ENCODE assay signal across 1 cellular context in the genomic region with DNA sequence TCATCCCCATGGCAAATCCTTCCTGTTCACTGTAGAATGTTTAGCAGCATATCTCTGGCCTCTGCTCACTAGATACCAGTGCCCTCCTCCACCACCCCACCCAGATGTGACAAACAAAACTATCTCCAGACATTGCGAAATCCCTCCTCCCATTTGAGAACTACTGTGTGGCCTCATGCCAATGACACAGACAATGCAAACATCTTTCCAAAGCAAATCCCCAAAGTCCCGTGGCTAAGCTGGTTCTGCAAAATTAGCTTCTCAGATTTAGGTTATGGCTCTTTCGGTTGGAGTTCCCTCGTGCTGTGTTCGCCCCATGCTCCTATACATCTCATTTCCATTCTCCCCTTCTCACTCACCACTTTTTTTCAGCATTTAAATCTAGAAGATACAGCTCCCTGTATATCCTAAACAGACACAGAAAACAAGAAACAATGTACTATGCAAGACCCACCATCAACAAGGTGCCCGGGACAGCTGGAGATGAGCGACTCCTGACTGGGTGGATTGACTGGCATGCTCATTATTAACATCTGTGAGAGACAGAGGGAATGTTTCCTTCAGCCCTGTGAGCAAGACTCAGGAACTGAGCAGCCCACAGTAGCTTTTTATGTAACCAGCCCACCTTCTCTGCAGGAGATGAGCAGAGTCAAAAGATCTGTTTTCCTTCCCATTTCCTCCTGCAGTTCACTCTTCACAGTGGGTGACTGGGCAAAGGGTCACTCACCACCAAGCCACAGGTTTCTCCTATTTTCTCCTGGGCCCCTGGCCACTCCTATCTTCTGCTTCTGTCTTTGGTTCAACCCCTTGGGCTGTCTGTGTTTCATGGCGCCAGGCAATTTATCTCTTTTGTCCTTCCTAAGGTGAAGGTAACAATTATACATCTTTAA.
A peak's percentile ranks its signal among the peaks of the same experiment; 100 is the strongest.
TF ChIP-seq lines count a peak whose summit lies in the region.

No MANE protein-coding gene starts in this region.

TF ChIP-seq in HepG2, 621 proteins besides CTCF, POLR2A, EP300 and RAD21 (continued from another document and continues in another):
- no peak for TF ChIP-seq KLF15 (CRISPR knock-in tag; IDR thresholded peaks at IDR 0.05; ENCODE audit: borderline replicate concordance)
- TF ChIP-seq ZNF207 (IDR thresholded peaks at IDR 0.05; ENCODE audit: borderline replicate concordance), result no peak
- TF ChIP-seq, protein P1, sequence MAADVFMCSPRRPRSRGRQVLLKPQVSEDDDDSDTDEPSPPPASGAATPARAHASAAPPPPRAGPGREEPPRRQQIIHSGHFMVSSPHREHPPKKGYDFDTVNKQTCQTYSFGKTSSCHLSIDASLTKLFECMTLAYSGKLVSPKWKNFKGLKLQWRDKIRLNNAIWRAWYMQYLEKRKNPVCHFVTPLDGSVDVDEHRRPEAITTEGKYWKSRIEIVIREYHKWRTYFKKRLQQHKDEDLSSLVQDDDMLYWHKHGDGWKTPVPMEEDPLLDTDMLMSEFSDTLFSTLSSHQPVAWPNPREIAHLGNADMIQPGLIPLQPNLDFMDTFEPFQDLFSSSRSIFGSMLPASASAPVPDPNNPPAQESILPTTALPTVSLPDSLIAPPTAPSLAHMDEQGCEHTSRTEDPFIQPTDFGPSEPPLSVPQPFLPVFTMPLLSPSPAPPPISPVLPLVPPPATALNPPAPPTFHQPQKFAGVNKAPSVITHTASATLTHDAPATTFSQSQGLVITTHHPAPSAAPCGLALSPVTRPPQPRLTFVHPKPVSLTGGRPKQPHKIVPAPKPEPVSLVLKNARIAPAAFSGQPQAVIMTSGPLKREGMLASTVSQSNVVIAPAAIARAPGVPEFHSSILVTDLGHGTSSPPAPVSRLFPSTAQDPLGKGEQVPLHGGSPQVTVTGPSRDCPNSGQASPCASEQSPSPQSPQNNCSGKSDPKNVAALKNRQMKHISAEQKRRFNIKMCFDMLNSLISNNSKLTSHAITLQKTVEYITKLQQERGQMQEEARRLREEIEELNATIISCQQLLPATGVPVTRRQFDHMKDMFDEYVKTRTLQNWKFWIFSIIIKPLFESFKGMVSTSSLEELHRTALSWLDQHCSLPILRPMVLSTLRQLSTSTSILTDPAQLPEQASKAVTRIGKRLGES (CRISPR knock-in tag; IDR thresholded peaks at IDR 0.05; ENCODE audit: borderline replicate concordance), result no peak
- TF ChIP-seq, protein P2, sequence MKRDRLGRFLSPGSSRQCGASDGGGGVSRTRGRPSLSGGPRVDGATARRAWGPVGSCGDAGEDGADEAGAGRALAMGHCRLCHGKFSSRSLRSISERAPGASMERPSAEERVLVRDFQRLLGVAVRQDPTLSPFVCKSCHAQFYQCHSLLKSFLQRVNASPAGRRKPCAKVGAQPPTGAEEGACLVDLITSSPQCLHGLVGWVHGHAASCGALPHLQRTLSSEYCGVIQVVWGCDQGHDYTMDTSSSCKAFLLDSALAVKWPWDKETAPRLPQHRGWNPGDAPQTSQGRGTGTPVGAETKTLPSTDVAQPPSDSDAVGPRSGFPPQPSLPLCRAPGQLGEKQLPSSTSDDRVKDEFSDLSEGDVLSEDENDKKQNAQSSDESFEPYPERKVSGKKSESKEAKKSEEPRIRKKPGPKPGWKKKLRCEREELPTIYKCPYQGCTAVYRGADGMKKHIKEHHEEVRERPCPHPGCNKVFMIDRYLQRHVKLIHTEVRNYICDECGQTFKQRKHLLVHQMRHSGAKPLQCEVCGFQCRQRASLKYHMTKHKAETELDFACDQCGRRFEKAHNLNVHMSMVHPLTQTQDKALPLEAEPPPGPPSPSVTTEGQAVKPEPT (CRISPR knock-in tag; IDR thresholded peaks at IDR 0.05; ENCODE audit: low read depth), result no peak
- no peak for TF ChIP-seq ZNF570 (CRISPR knock-in tag; IDR thresholded peaks at IDR 0.05; ENCODE audit: borderline replicate concordance)
- TF ChIP-seq, protein P3, sequence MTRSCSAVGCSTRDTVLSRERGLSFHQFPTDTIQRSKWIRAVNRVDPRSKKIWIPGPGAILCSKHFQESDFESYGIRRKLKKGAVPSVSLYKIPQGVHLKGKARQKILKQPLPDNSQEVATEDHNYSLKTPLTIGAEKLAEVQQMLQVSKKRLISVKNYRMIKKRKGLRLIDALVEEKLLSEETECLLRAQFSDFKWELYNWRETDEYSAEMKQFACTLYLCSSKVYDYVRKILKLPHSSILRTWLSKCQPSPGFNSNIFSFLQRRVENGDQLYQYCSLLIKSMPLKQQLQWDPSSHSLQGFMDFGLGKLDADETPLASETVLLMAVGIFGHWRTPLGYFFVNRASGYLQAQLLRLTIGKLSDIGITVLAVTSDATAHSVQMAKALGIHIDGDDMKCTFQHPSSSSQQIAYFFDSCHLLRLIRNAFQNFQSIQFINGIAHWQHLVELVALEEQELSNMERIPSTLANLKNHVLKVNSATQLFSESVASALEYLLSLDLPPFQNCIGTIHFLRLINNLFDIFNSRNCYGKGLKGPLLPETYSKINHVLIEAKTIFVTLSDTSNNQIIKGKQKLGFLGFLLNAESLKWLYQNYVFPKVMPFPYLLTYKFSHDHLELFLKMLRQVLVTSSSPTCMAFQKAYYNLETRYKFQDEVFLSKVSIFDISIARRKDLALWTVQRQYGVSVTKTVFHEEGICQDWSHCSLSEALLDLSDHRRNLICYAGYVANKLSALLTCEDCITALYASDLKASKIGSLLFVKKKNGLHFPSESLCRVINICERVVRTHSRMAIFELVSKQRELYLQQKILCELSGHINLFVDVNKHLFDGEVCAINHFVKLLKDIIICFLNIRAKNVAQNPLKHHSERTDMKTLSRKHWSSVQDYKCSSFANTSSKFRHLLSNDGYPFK (CRISPR knock-in tag; IDR thresholded peaks at IDR 0.05; ENCODE audit: borderline replicate concordance), result no peak
- TF ChIP-seq, protein P4, sequence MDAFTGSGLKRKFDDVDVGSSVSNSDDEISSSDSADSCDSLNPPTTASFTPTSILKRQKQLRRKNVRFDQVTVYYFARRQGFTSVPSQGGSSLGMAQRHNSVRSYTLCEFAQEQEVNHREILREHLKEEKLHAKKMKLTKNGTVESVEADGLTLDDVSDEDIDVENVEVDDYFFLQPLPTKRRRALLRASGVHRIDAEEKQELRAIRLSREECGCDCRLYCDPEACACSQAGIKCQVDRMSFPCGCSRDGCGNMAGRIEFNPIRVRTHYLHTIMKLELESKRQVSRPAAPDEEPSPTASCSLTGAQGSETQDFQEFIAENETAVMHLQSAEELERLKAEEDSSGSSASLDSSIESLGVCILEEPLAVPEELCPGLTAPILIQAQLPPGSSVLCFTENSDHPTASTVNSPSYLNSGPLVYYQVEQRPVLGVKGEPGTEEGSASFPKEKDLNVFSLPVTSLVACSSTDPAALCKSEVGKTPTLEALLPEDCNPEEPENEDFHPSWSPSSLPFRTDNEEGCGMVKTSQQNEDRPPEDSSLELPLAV (CRISPR knock-in tag; conservative IDR thresholded peaks at IDR 0.05; ENCODE audit: low read depth), result no peak
- TF ChIP-seq SAP130 (CRISPR knock-in tag; IDR thresholded peaks at IDR 0.05; ENCODE audit: low read depth), result peak; percentile 77
- TF ChIP-seq, protein P5, sequence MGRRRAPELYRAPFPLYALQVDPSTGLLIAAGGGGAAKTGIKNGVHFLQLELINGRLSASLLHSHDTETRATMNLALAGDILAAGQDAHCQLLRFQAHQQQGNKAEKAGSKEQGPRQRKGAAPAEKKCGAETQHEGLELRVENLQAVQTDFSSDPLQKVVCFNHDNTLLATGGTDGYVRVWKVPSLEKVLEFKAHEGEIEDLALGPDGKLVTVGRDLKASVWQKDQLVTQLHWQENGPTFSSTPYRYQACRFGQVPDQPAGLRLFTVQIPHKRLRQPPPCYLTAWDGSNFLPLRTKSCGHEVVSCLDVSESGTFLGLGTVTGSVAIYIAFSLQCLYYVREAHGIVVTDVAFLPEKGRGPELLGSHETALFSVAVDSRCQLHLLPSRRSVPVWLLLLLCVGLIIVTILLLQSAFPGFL (CRISPR knock-in tag; IDR thresholded peaks at IDR 0.05), result no peak
- no peak for TF ChIP-seq GPN1 (CRISPR knock-in tag; IDR thresholded peaks at IDR 0.05; ENCODE audit: borderline replicate concordance)
- TF ChIP-seq ZNF234 (CRISPR knock-in tag; conservative IDR thresholded peaks at IDR 0.05), result no peak
- TF ChIP-seq, protein P6, sequence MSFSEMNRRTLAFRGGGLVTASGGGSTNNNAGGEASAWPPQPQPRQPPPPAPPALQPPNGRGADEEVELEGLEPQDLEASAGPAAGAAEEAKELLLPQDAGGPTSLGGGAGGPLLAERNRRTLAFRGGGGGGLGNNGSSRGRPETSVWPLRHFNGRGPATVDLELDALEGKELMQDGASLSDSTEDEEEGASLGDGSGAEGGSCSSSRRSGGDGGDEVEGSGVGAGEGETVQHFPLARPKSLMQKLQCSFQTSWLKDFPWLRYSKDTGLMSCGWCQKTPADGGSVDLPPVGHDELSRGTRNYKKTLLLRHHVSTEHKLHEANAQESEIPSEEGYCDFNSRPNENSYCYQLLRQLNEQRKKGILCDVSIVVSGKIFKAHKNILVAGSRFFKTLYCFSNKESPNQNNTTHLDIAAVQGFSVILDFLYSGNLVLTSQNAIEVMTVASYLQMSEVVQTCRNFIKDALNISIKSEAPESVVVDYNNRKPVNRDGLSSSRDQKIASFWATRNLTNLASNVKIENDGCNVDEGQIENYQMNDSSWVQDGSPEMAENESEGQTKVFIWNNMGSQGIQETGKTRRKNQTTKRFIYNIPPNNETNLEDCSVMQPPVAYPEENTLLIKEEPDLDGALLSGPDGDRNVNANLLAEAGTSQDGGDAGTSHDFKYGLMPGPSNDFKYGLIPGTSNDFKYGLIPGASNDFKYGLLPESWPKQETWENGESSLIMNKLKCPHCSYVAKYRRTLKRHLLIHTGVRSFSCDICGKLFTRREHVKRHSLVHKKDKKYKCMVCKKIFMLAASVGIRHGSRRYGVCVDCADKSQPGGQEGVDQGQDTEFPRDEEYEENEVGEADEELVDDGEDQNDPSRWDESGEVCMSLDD (CRISPR knock-in tag; IDR thresholded peaks at IDR 0.05; ENCODE audit: borderline replicate concordance), result no peak
- TF ChIP-seq ZSCAN20 (CRISPR knock-in tag; IDR thresholded peaks at IDR 0.05; ENCODE audit: borderline replicate concordance), result no peak
- TF ChIP-seq NFE2L1 (CRISPR knock-in tag; IDR thresholded peaks at IDR 0.05; ENCODE audit: borderline replicate concordance), result no peak
- TF ChIP-seq ZNF616 (CRISPR knock-in tag; IDR thresholded peaks at IDR 0.05; ENCODE audit: low read depth), result no peak
- TF ChIP-seq ZNF501 (CRISPR knock-in tag; IDR thresholded peaks at IDR 0.05), result no peak
- no peak for TF ChIP-seq MED8 (CRISPR knock-in tag; IDR thresholded peaks at IDR 0.05; ENCODE audit: insufficient replicate concordance)
- TF ChIP-seq, protein P7, sequence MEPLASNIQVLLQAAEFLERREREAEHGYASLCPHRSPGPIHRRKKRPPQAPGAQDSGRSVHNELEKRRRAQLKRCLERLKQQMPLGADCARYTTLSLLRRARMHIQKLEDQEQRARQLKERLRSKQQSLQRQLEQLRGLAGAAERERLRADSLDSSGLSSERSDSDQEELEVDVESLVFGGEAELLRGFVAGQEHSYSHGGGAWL (CRISPR knock-in tag; IDR thresholded peaks at IDR 0.05), result 0 out of 2 replicates have a peak, but pooled peaks have one; percentile 58
- TF ChIP-seq HCFC1 (IDR thresholded peaks at IDR 0.05; ENCODE audit: low read depth, low read length), result no peak
- 0 out of 2 replicates have a peak, but pooled peaks have one; percentile 25 for TF ChIP-seq ZSCAN21 (CRISPR knock-in tag; IDR thresholded peaks at IDR 0.05; ENCODE audit: borderline replicate concordance)
- TF ChIP-seq ZFP62 (CRISPR knock-in tag; IDR thresholded peaks at IDR 0.05), result no peak
- TF ChIP-seq ZNF530 (CRISPR knock-in tag; IDR thresholded peaks at IDR 0.05; ENCODE audit: low read depth), result no peak
- no peak for TF ChIP-seq ZNF562 (CRISPR knock-in tag; IDR thresholded peaks at IDR 0.05; ENCODE audit: borderline replicate concordance)
- TF ChIP-seq HNRNPL (IDR thresholded peaks at IDR 0.05; ENCODE audit: low read depth, low read length), result no peak
- TF ChIP-seq NR2F1 (CRISPR knock-in tag; IDR thresholded peaks at IDR 0.05), result no peak; a peak in 1 of 4 replicates
- TF ChIP-seq, protein P8, sequence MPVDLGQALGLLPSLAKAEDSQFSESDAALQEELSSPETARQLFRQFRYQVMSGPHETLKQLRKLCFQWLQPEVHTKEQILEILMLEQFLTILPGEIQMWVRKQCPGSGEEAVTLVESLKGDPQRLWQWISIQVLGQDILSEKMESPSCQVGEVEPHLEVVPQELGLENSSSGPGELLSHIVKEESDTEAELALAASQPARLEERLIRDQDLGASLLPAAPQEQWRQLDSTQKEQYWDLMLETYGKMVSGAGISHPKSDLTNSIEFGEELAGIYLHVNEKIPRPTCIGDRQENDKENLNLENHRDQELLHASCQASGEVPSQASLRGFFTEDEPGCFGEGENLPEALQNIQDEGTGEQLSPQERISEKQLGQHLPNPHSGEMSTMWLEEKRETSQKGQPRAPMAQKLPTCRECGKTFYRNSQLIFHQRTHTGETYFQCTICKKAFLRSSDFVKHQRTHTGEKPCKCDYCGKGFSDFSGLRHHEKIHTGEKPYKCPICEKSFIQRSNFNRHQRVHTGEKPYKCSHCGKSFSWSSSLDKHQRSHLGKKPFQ (CRISPR knock-in tag; IDR thresholded peaks at IDR 0.05; ENCODE audit: insufficient replicate concordance), result no peak
- no peak for TF ChIP-seq NFYC (CRISPR knock-in tag; IDR thresholded peaks at IDR 0.05)
- peak; percentile 55; the same call in 1 of the 2 replicates for TF ChIP-seq NR2C2 (CRISPR knock-in tag; IDR thresholded peaks at IDR 0.05; ENCODE audit: borderline replicate concordance)
- no peak for TF ChIP-seq HNRNPLL (IDR thresholded peaks at IDR 0.05; ENCODE audit: low read depth, low read length, poor library complexity, severe bottlenecking)
- no peak for TF ChIP-seq FOXP1 (IDR thresholded peaks at IDR 0.05)
- TF ChIP-seq FOXP1 (CRISPR knock-in tag; IDR thresholded peaks at IDR 0.05), result peak; percentile 89
- TF ChIP-seq SOX5 (CRISPR knock-in tag; IDR thresholded peaks at IDR 0.05; ENCODE audit: borderline replicate concordance), result peak; percentile 95
- TF ChIP-seq, protein P9, sequence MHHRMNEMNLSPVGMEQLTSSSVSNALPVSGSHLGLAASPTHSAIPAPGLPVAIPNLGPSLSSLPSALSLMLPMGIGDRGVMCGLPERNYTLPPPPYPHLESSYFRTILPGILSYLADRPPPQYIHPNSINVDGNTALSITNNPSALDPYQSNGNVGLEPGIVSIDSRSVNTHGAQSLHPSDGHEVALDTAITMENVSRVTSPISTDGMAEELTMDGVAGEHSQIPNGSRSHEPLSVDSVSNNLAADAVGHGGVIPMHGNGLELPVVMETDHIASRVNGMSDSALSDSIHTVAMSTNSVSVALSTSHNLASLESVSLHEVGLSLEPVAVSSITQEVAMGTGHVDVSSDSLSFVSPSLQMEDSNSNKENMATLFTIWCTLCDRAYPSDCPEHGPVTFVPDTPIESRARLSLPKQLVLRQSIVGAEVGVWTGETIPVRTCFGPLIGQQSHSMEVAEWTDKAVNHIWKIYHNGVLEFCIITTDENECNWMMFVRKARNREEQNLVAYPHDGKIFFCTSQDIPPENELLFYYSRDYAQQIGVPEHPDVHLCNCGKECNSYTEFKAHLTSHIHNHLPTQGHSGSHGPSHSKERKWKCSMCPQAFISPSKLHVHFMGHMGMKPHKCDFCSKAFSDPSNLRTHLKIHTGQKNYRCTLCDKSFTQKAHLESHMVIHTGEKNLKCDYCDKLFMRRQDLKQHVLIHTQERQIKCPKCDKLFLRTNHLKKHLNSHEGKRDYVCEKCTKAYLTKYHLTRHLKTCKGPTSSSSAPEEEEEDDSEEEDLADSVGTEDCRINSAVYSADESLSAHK (CRISPR knock-in tag; IDR thresholded peaks at IDR 0.05; ENCODE audit: borderline replicate concordance), result no peak
- TF ChIP-seq NONO (IDR thresholded peaks at IDR 0.05), result no peak
- peak; percentile 49; the same call in 1 of the 2 replicates for TF ChIP-seq NONO (CRISPR knock-in tag; conservative IDR thresholded peaks at IDR 0.05)
- no peak for TF ChIP-seq TCF12 (IDR thresholded peaks at IDR 0.05)
- TF ChIP-seq TCF12 (CRISPR knock-in tag; IDR thresholded peaks at IDR 0.05), result peak; percentile 38; the same call in 1 of the 2 replicates
- no peak for TF ChIP-seq PHB2 (IDR thresholded peaks at IDR 0.05; ENCODE audit: partially characterized antibody)
- TF ChIP-seq NCOA2 (CRISPR knock-in tag; IDR thresholded peaks at IDR 0.05), result peak; percentile 87
